In genomic region chr12:15575797-15576560, GRCh38 we compare ENCODE assay signal across 1 cellular context.
TF ChIP-seq lines count a peak whose summit lies in the region.

No MANE protein-coding gene starts in this region.

TF ChIP-seq in WTC11, 78 proteins besides CTCF, POLR2A, EP300 and RAD21 (continued from another document):
- TF ChIP-seq AR (CRISPR knock-in tag; IDR thresholded peaks at IDR 0.05) (no peak), ZBTB43 (CRISPR knock-in tag; IDR thresholded peaks at IDR 0.05) (no peak)
